ENCODE assay signal across 2 cellular contexts in genomic region chr17:38873646-38874380, GRCh38.
TF ChIP-seq lines count a peak whose summit lies in the region.

No MANE protein-coding gene starts in this region.

TF ChIP-seq in SK-N-SH, 30 proteins besides CTCF, POLR2A, EP300 and RAD21 (continued from another document):
- TF ChIP-seq USF1 (IDR thresholded peaks at IDR 0.05; ENCODE audit: borderline replicate concordance, low read depth), result no peak
- no peak for TF ChIP-seq NFIC (IDR thresholded peaks at IDR 0.05; ENCODE audit: borderline replicate concordance)
- TF ChIP-seq RCOR1 (IDR thresholded peaks at IDR 0.05; ENCODE audit: low read length), result no peak
- TF ChIP-seq RXRA (IDR thresholded peaks at IDR 0.05; ENCODE audit: borderline replicate concordance, low read depth), result no peak
- TF ChIP-seq SIN3A (IDR thresholded peaks at IDR 0.05; ENCODE audit: borderline replicate concordance, low read depth, low read length), result no peak
- no peak for TF ChIP-seq MXI1 (IDR thresholded peaks at IDR 0.05; ENCODE audit: low read depth, low read length)
- no peak for TF ChIP-seq TAF1 (IDR thresholded peaks at IDR 0.05; ENCODE audit: borderline replicate concordance, low read depth, low read length)
- no peak for TF ChIP-seq CHD2 (IDR thresholded peaks at IDR 0.05; ENCODE audit: low read length, partially characterized antibody)
- no peak for TF ChIP-seq TEAD4 (IDR thresholded peaks at IDR 0.05; ENCODE audit: borderline replicate concordance, insufficient read depth)
- TF ChIP-seq ELF1 (IDR thresholded peaks at IDR 0.05), result no peak
- no peak for TF ChIP-seq USF2 (IDR thresholded peaks at IDR 0.05; ENCODE audit: borderline replicate concordance, low read depth, low read length)
- no peak for TF ChIP-seq JUND (IDR thresholded peaks at IDR 0.05)
- no peak for TF ChIP-seq ZBTB33 (IDR thresholded peaks at IDR 0.05; ENCODE audit: borderline replicate concordance, low read depth)
- TF ChIP-seq RFX5 (IDR thresholded peaks at IDR 0.05; ENCODE audit: low read length), result no peak
- TF ChIP-seq GABPA (IDR thresholded peaks at IDR 0.05; ENCODE audit: low read depth), result no peak
TF ChIP-seq in SK-N-SH: peak in this region for 0.

TF ChIP-seq in SK-N-SH treated with all-trans-retinoic acid at 6 μM for 48 hours, 23 proteins besides CTCF, POLR2A, EP300 and RAD21 (continued from another document):
- no peak for TF ChIP-seq ZFP3 (CRISPR knock-in tag; IDR thresholded peaks at IDR 0.05)
- no peak for TF ChIP-seq TOX (CRISPR knock-in tag; IDR thresholded peaks at IDR 0.05; ENCODE audit: borderline replicate concordance)
- no peak for TF ChIP-seq PATZ1 (CRISPR knock-in tag; IDR thresholded peaks at IDR 0.05; ENCODE audit: borderline replicate concordance)
- no peak for TF ChIP-seq PPARA (CRISPR knock-in tag; IDR thresholded peaks at IDR 0.05; ENCODE audit: borderline replicate concordance)
- TF ChIP-seq BACH2 (CRISPR knock-in tag; IDR thresholded peaks at IDR 0.05; ENCODE audit: borderline replicate concordance), result no peak
- TF ChIP-seq TSHZ2 (CRISPR knock-in tag; IDR thresholded peaks at IDR 0.05), result no peak
- no peak for TF ChIP-seq TCF4 (CRISPR knock-in tag; IDR thresholded peaks at IDR 0.05; ENCODE audit: borderline replicate concordance)
- TF ChIP-seq RARB (CRISPR knock-in tag; IDR thresholded peaks at IDR 0.05), result no peak
- TF ChIP-seq ESRRG (CRISPR knock-in tag; IDR thresholded peaks at IDR 0.05), result no peak
- TF ChIP-seq ZNF70 (CRISPR knock-in tag; IDR thresholded peaks at IDR 0.05), result no peak
- no peak for TF ChIP-seq OSR1 (CRISPR knock-in tag; IDR thresholded peaks at IDR 0.05)
